In genomic region chr7:70171369-70171768, GRCh38 we compare ENCODE assay signal across 8 cellular contexts.
"Had no signal": no experiment of that assay in that cellular context is flagged by ENCODE, and none has a peak within 500 bp of the region (broad histone marks: within the 10 kb centered on the region; RNA-seq: fewer than 3 reads in every experiment).

No MANE protein-coding gene starts in this region.

- H3K4me3 Mint-ChIP-seq: GM23338, H9 had no signal

- H3K4me3 ChIP-seq: GM23338, K562 had no signal

- H3K9me3 Mint-ChIP-seq: GM23338 had no signal

- ATAC-seq: GM23338, K562 had no signal

- H3K4me2 ChIP-seq: GM23338 had no signal

- H3K27ac Mint-ChIP-seq: GM23338 had no signal

- DNase-seq: H9, HCEC 1CT, IMR-90, KG1 had no signal

- H3K27ac ChIP-seq: HL-60 had no signal

- FAIRE-seq: H54, K562 had no signal
